35 cellular contexts compared by ENCODE assay signal in genomic region chr20:54099894-54100293, GRCh38. TPM values are rescaled to one million over a fixed set of nuclear protein-coding genes. Genes with fewer than 3 reads are reported as not detected.
"Had no signal": no experiment of that assay in that cellular context is flagged by ENCODE, and none has a peak within 500 bp of the region (broad histone marks: within the 10 kb centered on the region; RNA-seq: fewer than 3 reads in every experiment).

No MANE protein-coding gene starts in this region.

- H3K9me3 Mint-ChIP-seq: activated CD4-positive, alpha-beta memory T cell treated with anti-CD3 and anti-CD28 coated beads, Interleukin-2, amount 10 ng/mL, durations not matched to agents 7 days and 5 days; activated naive CD4-positive, alpha-beta T cell treated with anti-CD3 and anti-CD28 coated beads, Interleukin-2, amount 10 ng/mL, durations not matched to agents 7 days and 5 days; T-helper 1 cell treated with Interleukin-12 subunit alpha and Interleukin-12 subunit beta and Interleukin-4 antibody, amounts not matched to agents 30 μg/mL and 1 μg/mL, for 36 hours; T-helper 2 cell treated with Interferon-gamma antibody and Interleukin-4, amounts not matched to agents 5 μg/mL and 100 μg/mL, for 36 hours had no signal

- DNase-seq: activated CD4-positive, alpha-beta memory T cell treated with anti-CD3 and anti-CD28 coated beads, Interleukin-2, amount 10 ng/mL, durations not matched to agents 7 days and 5 days; activated CD4-positive, alpha-beta T cell treated with anti-CD3 and anti-CD28 coated beads for 36 hours; activated CD4-positive, alpha-beta T cell treated with anti-CD3 and anti-CD28 coated beads, Interleukin-2, amount 50 U/mL, for 1 hour; activated CD8-positive, alpha-beta memory T cell treated with anti-CD3 and anti-CD28 coated beads for 24 hours; activated CD8-positive, alpha-beta memory T cell treated with anti-CD3 and anti-CD28 coated beads, Interleukin-2, amount 10 ng/mL, durations not matched to agents 7 days and 5 days; activated CD8-positive, alpha-beta memory T cell treated with anti-CD3 and anti-CD28 coated beads, Interleukin-2, amount 50 U/mL, for 48 hours; activated effector memory CD4-positive, alpha-beta T cell treated with Interleukin-2 at 50 U/mL for 16 hours; activated naive CD4-positive, alpha-beta T cell treated with anti-CD3 and anti-CD28 coated beads, Interleukin-2, amount 10 ng/mL, durations not matched to agents 7 days and 5 days; activated T-cell treated with anti-CD3 and anti-CD28 coated beads, Interleukin-2, amount 50 U/mL, for 48 hours; adrenal gland; anterior cingulate cortex; central memory CD4-positive, alpha-beta T cell; Kasumi-1; MG63; NCI-H1048; NCI-H1105 treated with DMSO at 0.1 percent for 48 hours; NCI-H1436; NCI-H1694; NCI-H2029; NCI-H510A; NCI-H526; NCI-H748 treated with DMSO at 0.1 percent for 48 hours; NK-92 treated with Interleukin-12 subunit alpha and Interleukin-12 subunit beta, amount 100 ng/mL, for 24 hours; PC-3; Peyer's patch; RPMI8226; SHP77 treated with DMSO at 0.1 percent for 48 hours; SK-N-SH had no signal

- H3K27me3 Mint-ChIP-seq: activated naive CD8-positive, alpha-beta T cell had no signal

- H3K4me2 ChIP-seq: SK-N-SH had no signal

- H3K36me3 ChIP-seq: adrenal gland, brain microvascular endothelial cell, MG63, Peyer's patch, SJSA1 had no signal

- H3K36me3 Mint-ChIP-seq: activated CD8-positive, alpha-beta memory T cell treated with anti-CD3 and anti-CD28 coated beads, Interleukin-2, amount 10 ng/mL, durations not matched to agents 7 days and 5 days; activated naive CD4-positive, alpha-beta T cell treated with anti-CD3 and anti-CD28 coated beads, Interleukin-2, amount 10 ng/mL, durations not matched to agents 7 days and 5 days; activated naive CD8-positive, alpha-beta T cell had no signal

- ATAC-seq: activated CD4-positive, alpha-beta T cell treated with anti-CD3 and anti-CD28 coated beads for 36 hours; activated CD4-positive, CD25-positive, alpha-beta regulatory T cell treated with anti-CD3 and anti-CD28 coated beads, Interleukin-2, amount 50 U/mL, for 24 hours; activated CD8-positive, alpha-beta memory T cell treated with anti-CD3 and anti-CD28 coated beads, Interleukin-2, amount 10 ng/mL, durations not matched to agents 7 days and 5 days; PC-3 had no signal

- H3K4me1 ChIP-seq: adrenal gland, SJSA1 had no signal

- H3K27ac Mint-ChIP-seq: activated CD4-positive, alpha-beta memory T cell treated with anti-CD3 and anti-CD28 coated beads, Interleukin-2, amount 10 ng/mL, durations not matched to agents 7 days and 5 days; activated CD4-positive, alpha-beta T cell treated with anti-CD3 and anti-CD28 coated beads for 36 hours; activated CD8-positive, alpha-beta memory T cell treated with anti-CD3 and anti-CD28 coated beads, Interleukin-2, amount 10 ng/mL, durations not matched to agents 7 days and 5 days; activated naive CD4-positive, alpha-beta T cell treated with anti-CD3 and anti-CD28 coated beads, Interleukin-2, amount 10 ng/mL, durations not matched to agents 7 days and 5 days; activated naive CD8-positive, alpha-beta T cell; T-helper 1 cell treated with Interleukin-12 subunit alpha and Interleukin-12 subunit beta and Interleukin-4 antibody, amounts not matched to agents 30 μg/mL and 1 μg/mL, for 36 hours; T-helper 2 cell treated with Interferon-gamma antibody and Interleukin-4, amounts not matched to agents 5 μg/mL and 100 μg/mL, for 36 hours had no signal

- H3K27me3 ChIP-seq: adrenal gland, brain microvascular endothelial cell, MG63, Peyer's patch, SJSA1 had no signal

- FAIRE-seq: TTC549 had no signal

- H3K9me3 ChIP-seq: adrenal gland, MG63, Peyer's patch, SJSA1, SK-N-SH had no signal

- H3K27ac ChIP-seq: adrenal gland, brain microvascular endothelial cell, Peyer's patch, SJSA1 had no signal

- H3K9ac ChIP-seq: SK-N-SH had no signal

- H3K4me3 Mint-ChIP-seq: activated CD4-positive, alpha-beta memory T cell treated with anti-CD3 and anti-CD28 coated beads, Interleukin-2, amount 10 ng/mL, durations not matched to agents 7 days and 5 days; activated CD4-positive, alpha-beta T cell treated with anti-CD3 and anti-CD28 coated beads for 36 hours; activated CD8-positive, alpha-beta memory T cell treated with anti-CD3 and anti-CD28 coated beads, Interleukin-2, amount 10 ng/mL, durations not matched to agents 7 days and 5 days; activated naive CD4-positive, alpha-beta T cell treated with anti-CD3 and anti-CD28 coated beads, Interleukin-2, amount 10 ng/mL, durations not matched to agents 7 days and 5 days; activated naive CD8-positive, alpha-beta T cell; T-helper 1 cell treated with Interleukin-12 subunit alpha and Interleukin-12 subunit beta and Interleukin-4 antibody, amounts not matched to agents 30 μg/mL and 1 μg/mL, for 36 hours; T-helper 2 cell treated with Interferon-gamma antibody and Interleukin-4, amounts not matched to agents 5 μg/mL and 100 μg/mL, for 36 hours had no signal

- H3K4me3 ChIP-seq: adrenal gland, MG63, Peyer's patch, SJSA1 had no signal

RNA-seq across cellular contexts. Expression of gene BCAS1, which starts 29.5 kb away (rescaled TPM):
- total RNA-seq: activated CD4-positive, alpha-beta memory T cell treated with anti-CD3 and anti-CD28 coated beads, Interleukin-2, amount 10 ng/mL, durations not matched to agents 7 days and 5 days had no signal
- polyA plus RNA-seq: SK-N-SH had no signal
